In the genomic region with DNA sequence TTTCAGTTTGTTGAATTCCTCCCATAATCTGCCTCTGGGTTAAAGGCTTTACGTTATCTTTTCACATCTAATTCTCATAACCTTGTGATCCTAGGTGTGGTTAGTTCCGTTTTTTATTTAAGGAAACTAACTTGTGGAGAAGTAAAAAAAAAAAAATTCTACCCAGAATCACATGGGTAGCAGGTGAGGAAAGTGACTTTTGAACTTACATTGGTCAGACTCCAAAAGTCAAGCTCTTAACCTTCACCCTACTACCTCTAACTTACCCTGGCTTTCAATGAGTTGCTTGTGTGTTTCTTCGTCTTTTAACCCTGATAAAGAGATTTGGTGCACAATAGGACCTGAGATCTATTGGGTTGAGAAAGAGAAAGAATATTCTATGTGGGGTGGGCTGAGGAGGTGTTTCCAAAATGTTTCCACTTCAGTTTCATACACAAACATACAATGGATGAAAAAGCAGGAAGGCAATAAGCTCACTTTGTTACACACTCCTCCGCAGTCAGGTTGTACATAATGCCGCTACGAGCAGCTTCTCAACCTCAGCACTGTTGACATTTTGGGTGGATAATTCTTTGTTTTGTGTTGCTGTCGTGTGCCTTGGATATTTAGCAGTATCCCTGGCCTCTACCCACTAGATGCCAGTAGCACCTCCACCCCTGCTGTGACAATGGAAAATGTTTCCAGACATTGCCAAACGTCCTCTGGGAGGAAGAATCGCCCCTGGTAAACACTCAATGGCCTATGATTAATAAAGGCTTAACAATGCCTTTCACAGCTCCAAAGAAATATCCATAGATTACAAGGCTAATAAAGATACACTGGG, we compare ENCODE assay signal across 1 cellular context.
TF ChIP-seq lines count a peak whose summit lies in the region.

No MANE protein-coding gene starts in this region.

TF ChIP-seq in HepG2, 621 proteins besides CTCF, POLR2A, EP300 and RAD21 (continued from another document):
- TF ChIP-seq, protein P1, sequence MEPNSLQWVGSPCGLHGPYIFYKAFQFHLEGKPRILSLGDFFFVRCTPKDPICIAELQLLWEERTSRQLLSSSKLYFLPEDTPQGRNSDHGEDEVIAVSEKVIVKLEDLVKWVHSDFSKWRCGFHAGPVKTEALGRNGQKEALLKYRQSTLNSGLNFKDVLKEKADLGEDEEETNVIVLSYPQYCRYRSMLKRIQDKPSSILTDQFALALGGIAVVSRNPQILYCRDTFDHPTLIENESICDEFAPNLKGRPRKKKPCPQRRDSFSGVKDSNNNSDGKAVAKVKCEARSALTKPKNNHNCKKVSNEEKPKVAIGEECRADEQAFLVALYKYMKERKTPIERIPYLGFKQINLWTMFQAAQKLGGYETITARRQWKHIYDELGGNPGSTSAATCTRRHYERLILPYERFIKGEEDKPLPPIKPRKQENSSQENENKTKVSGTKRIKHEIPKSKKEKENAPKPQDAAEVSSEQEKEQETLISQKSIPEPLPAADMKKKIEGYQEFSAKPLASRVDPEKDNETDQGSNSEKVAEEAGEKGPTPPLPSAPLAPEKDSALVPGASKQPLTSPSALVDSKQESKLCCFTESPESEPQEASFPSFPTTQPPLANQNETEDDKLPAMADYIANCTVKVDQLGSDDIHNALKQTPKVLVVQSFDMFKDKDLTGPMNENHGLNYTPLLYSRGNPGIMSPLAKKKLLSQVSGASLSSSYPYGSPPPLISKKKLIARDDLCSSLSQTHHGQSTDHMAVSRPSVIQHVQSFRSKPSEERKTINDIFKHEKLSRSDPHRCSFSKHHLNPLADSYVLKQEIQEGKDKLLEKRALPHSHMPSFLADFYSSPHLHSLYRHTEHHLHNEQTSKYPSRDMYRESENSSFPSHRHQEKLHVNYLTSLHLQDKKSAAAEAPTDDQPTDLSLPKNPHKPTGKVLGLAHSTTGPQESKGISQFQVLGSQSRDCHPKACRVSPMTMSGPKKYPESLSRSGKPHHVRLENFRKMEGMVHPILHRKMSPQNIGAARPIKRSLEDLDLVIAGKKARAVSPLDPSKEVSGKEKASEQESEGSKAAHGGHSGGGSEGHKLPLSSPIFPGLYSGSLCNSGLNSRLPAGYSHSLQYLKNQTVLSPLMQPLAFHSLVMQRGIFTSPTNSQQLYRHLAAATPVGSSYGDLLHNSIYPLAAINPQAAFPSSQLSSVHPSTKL (CRISPR knock-in tag; IDR thresholded peaks at IDR 0.05) = peak; percentile 61
- no peak for TF ChIP-seq PLRG1 (conservative IDR thresholded peaks at IDR 0.05)
- TF ChIP-seq REPIN1 (CRISPR knock-in tag; IDR thresholded peaks at IDR 0.05; ENCODE audit: borderline replicate concordance, low read depth) = 0 out of 2 replicates have a peak, but pooled peaks have one; percentile 24
- TF ChIP-seq NR2F2 (IDR thresholded peaks at IDR 0.05; ENCODE audit: borderline replicate concordance, low read depth) = peak; percentile 77
- TF ChIP-seq, protein P2, sequence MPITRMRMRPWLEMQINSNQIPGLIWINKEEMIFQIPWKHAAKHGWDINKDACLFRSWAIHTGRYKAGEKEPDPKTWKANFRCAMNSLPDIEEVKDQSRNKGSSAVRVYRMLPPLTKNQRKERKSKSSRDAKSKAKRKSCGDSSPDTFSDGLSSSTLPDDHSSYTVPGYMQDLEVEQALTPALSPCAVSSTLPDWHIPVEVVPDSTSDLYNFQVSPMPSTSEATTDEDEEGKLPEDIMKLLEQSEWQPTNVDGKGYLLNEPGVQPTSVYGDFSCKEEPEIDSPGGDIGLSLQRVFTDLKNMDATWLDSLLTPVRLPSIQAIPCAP (CRISPR knock-in tag; IDR thresholded peaks at IDR 0.05; ENCODE audit: low read depth) = 0 out of 2 replicates have a peak, but pooled peaks have one; percentile 27
- no peak for TF ChIP-seq ZNF749 (CRISPR knock-in tag; IDR thresholded peaks at IDR 0.05; ENCODE audit: borderline replicate concordance)
- TF ChIP-seq TGIF2 (CRISPR knock-in tag; IDR thresholded peaks at IDR 0.05) = no peak
- peak; percentile 33; the same call in 1 of the 2 replicates for TF ChIP-seq ZNF124 (CRISPR knock-in tag; IDR thresholded peaks at IDR 0.05)
- TF ChIP-seq PRMT3 (CRISPR knock-in tag; IDR thresholded peaks at IDR 0.05; ENCODE audit: borderline replicate concordance, low read depth) = 0 out of 2 replicates have a peak, but pooled peaks have one; percentile 48
TF ChIP-seq in HepG2: peak in this region for 143.
